ENCODE assay signal across 10 cellular contexts in the genomic region with DNA sequence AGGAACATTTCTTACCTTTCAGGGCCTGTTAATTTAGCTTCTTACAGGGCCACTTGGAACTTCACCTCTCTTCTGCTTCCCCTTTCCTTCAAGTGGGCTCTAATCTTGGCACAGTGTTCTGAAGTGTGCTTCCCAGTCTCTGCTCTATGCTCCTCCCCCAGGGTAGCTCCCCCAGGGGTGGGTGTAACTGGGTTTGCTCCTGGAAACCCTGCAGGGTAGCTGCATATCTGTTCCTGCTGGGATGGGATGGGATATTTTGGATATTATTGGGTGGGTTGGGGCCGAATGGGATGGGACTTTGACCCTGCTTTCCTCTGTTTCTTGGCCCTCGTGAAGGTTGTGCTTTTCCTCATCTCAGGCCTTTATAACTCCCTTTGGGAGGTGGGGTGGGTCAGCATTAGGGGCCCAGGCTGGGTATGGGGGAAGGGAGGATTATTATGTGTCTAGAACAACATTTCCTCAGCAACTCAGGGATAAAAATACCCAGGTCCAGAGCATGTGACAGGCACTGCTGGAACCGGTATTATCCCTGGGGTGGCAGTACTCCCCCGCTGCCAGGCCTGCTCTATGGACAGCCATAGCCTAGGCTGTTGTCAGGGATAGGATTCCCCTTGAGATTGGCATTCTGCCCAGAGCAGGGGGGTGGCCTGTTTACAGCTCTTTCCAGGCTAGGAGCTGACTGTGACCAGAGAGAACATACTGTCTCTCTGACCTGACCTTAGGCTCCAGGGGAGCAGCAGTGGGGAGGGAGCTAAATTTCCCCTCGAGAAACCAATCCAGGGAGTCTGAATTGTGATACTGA. TPM values are rescaled to one million over a fixed set of nuclear protein-coding genes. Genes with fewer than 3 reads are reported as not detected.
DNase-seq lines count a peak whose midpoint lies in the region; ATAC-seq, FAIRE-seq and TF ChIP-seq lines count a peak whose summit lies in the region.
"Had no signal": no experiment of that assay in that cellular context is flagged by ENCODE, and none has a peak within 500 bp of the region (broad histone marks: within the 10 kb centered on the region; RNA-seq: fewer than 3 reads in every experiment).

No MANE protein-coding gene starts in this region.

- TF ChIP-seq CTCF in LNCaP clone FGC (IDR thresholded peaks at IDR 0.05; ENCODE audit: control insufficient read depth, extremely low read depth, insufficient read depth) (no peak), WTC11 (IDR thresholded peaks at IDR 0.05) (no peak), foreskin fibroblast (IDR thresholded peaks at IDR 0.05; ENCODE audit: low read depth, low read length) (no peak), ovary (IDR thresholded peaks at IDR 0.05) (no peak)

- peaks cover 69 to 95% (median 82%) of the 10 kb centered on the region in 11 experiments for H4K20me1 ChIP-seq in BLaER1 treated with 17β-estradiol and CSF1 and Interleukin-3, amounts not matched to agents 10 nM and 100 nM

- CTCF ChIA-PET in WTC11 (lab: Charles Lee) = interaction anchor here (1.2 to 3.5 kb wide), 5 partner anchors 15 to 106 kb away, joined by 3 to 29 read pairs (median 25); no protein-coding TSS in a partner anchor

- peak overlapping the region in 7 of 11 experiments; percentile 12 to 96 (median 45); a peak in 10 of 22 replicates for H3K27ac ChIP-seq in BLaER1 treated with 17β-estradiol and CSF1 and Interleukin-3, amounts not matched to agents 10 nM and 100 nM
- peak overlapping the region in 1 of 2 donors; percentile 96 for H3K27ac ChIP-seq in ovary
- H3K27ac ChIP-seq: neutrophil had no signal

- peaks cover 66 to 81% (median 77%) of the 10 kb centered on the region in 11 experiments for H3K36me3 ChIP-seq in BLaER1 treated with 17β-estradiol and CSF1 and Interleukin-3, amounts not matched to agents 10 nM and 100 nM
- H3K36me3 ChIP-seq in ovary = no peaks in the 10 kb centered on the region

- H3K36me3 Mint-ChIP-seq in WTC11 = peaks cover 45% of the 10 kb centered on the region

- no peak for FAIRE-seq in GM19239 (lab: Jason Lieb, UNC)

- TF ChIP-seq POLR2A in ovary (IDR thresholded peaks at IDR 0.05) = no peak

- H3K4me3 ChIP-seq in BLaER1 treated with 17β-estradiol and CSF1 and Interleukin-3, amounts not matched to agents 10 nM and 100 nM = peak overlapping the region in 5 of 10 experiments; percentile 15 to 81 (median 75); a peak in 7 of 20 replicates
- H3K4me3 ChIP-seq in LNCaP clone FGC (ENCODE audit: low read depth, low read length) (0 out of 2 replicates have a peak overlapping the region, but pooled peaks have one; percentile 3), foreskin fibroblast (ENCODE audit: low read depth in 1 of 2, low read length in 2 of 2) (peak overlapping the region; percentile 19 to 42), ovary (peak overlapping the region; percentile 27)

- TF ChIP-seq EP300 in ovary (IDR thresholded peaks at IDR 0.05) = no peak

- H3K4me1 Mint-ChIP-seq in WTC11 = peaks cover 70% of the 10 kb centered on the region

- H3K27me3 Mint-ChIP-seq in WTC11 (ENCODE audit: low read depth) = no peaks in the 10 kb centered on the region

- peak overlapping the region in 10 of 11 experiments; percentile 24 to 96 (median 92); a peak in 20 of 22 replicates for H3K9ac ChIP-seq in BLaER1 treated with 17β-estradiol and CSF1 and Interleukin-3, amounts not matched to agents 10 nM and 100 nM

- no peaks in the 10 kb centered on the region for H3K9me3 ChIP-seq in BLaER1 treated with 17β-estradiol and CSF1 and Interleukin-3, amounts not matched to agents 10 nM and 100 nM (replicated peaks in 1 of 11)
- no peaks in the 10 kb centered on the region for H3K9me3 ChIP-seq in ovary
- H3K9me3 ChIP-seq: neutrophil had no signal

- ATAC-seq in WTC11 (no peak), GM21515 (IDR thresholded peaks at IDR 0.05; ENCODE audit: unreplicated experiment) (no peak)
- ATAC-seq: HCT116 had no signal

- peak overlapping the region; percentile 69 to 96 (median 86) for H3K4me2 ChIP-seq in BLaER1 treated with 17β-estradiol and CSF1 and Interleukin-3, amounts not matched to agents 10 nM and 100 nM

- H3K4me1 ChIP-seq in BLaER1 treated with 17β-estradiol and CSF1 and Interleukin-3, amounts not matched to agents 10 nM and 100 nM = peaks cover 66 to 88% (median 72%) of the 10 kb centered on the region in 10 experiments
- H3K4me1 ChIP-seq in ovary (ENCODE audit: insufficient read depth) = peaks cover 31% of the 10 kb centered on the region

- peak overlapping the region; percentile 56 for H3K4me3 Mint-ChIP-seq in WTC11

- no peaks in the 10 kb centered on the region for H3K27me3 ChIP-seq in BLaER1 treated with 17β-estradiol and CSF1 and Interleukin-3, amounts not matched to agents 10 nM and 100 nM
- no peaks in the 10 kb centered on the region for H3K27me3 ChIP-seq in ovary
- H3K27me3 ChIP-seq: neutrophil had no signal

- WGBS in ovary, 3 donors = 7 to 13% (median 8%) methylated on average over 5 of the region's 5 CpGs

- POLR2A ChIA-PET in WTC11 (lab: Charles Lee) = interaction anchor here (1.2 to 3.6 kb wide), 4 partner anchors 13 to 54 kb away, joined by 3 to 32 read pairs (median 21); a partner anchor contains a TSS

- H3K27ac Mint-ChIP-seq in WTC11 = peak overlapping the region; percentile 98

- H3K9me3 Mint-ChIP-seq in WTC11 = no peaks in the 10 kb centered on the region

- DNase-seq in LNCaP clone FGC (ENCODE audit: low read depth) (no peak), WTC11 (ENCODE audit: low spot score) (no peak), foreskin fibroblast (peak; percentile 35 to 61), ovary (peak; percentile 71 to 89 (median 81)), HuH-7 (ENCODE audit: low spot score) (no peak), GM19239 (ENCODE audit: insufficient read length, low spot score) (no peak)

- intact Hi-C loops in ovary (cut with DNase I) = no loop called here

TF ChIP-seq in WTC11, 78 proteins besides CTCF, POLR2A, EP300 and RAD21:
- no peak for TF ChIP-seq MYBL2 (CRISPR knock-in tag; IDR thresholded peaks at IDR 0.05)
- no peak for TF ChIP-seq PRRX2 (CRISPR knock-in tag; IDR thresholded peaks at IDR 0.05)
- TF ChIP-seq IRF2 (CRISPR knock-in tag; IDR thresholded peaks at IDR 0.05; ENCODE audit: borderline replicate concordance, low read depth) = no peak

RNA-seq across cellular contexts. Expression of a gene that starts 5.0 kb away (rescaled TPM):
- 130 to 149 TPM (median 131 TPM) in 3 replicates for total RNA-seq in WTC11 (2021)
- total RNA-seq in ovary = 100 to 1,000 TPM in 6 of 7 donors, 10 to 100 TPM in 1; 80.0 to 214 (median 165) TPM
- polyA plus RNA-seq in ovary = 100 to 1,000 TPM; 150 to 577 TPM

RNA-seq across cellular contexts. Expression of a gene that starts 15.6 kb away (rescaled TPM):
- total RNA-seq in WTC11 (2021) (0.37 to 0.44 TPM in 2 of 3 replicates, not detected in the other), ovary (10 to 100 TPM in 5 of 7 donors, 1 to 10 TPM in 2; 1.7 to 36.2 (median 12.1) TPM)
- polyA plus RNA-seq in ovary = 10 to 100 TPM; 12.1 to 58.1 TPM

RNA-seq across cellular contexts. Expression of a gene that starts 48.1 kb away (rescaled TPM):
- total RNA-seq in WTC11 (2021) (162 to 167 TPM (median 165 TPM) in 3 replicates), ovary (10 to 100 TPM; 35.4 to 83.5 (median 70.0) TPM)
- 100 to 1,000 TPM in 1 of 2 donors, 10 to 100 TPM in 1; 68.3 to 106 TPM for polyA plus RNA-seq in ovary

RNA-seq across cellular contexts. Expression of a gene that starts 54.4 kb away (rescaled TPM):
- 19.3 to 24.5 TPM (median 20.1 TPM) in 3 replicates for total RNA-seq in WTC11 (2021)
- 10 to 100 TPM in 5 of 7 donors, 1 to 10 TPM in 2; 7.1 to 21.3 (median 14.1) TPM for total RNA-seq in ovary
- polyA plus RNA-seq in ovary = 10 to 100 TPM in 1 of 2 donors, 1 to 10 TPM in 1; 8.5 to 18.5 TPM

Comparison
In these comparisons a context has a peak if more than half of its experiments do, and no peak if none do; other contexts are left out.
1. DNase-seq: peak in foreskin fibroblast (2 of 2) and ovary (5 of 5); none in LNCaP clone FGC (single experiment), WTC11 (single experiment), HuH-7 (single experiment) and GM19239 (single experiment).